In the genomic region with DNA sequence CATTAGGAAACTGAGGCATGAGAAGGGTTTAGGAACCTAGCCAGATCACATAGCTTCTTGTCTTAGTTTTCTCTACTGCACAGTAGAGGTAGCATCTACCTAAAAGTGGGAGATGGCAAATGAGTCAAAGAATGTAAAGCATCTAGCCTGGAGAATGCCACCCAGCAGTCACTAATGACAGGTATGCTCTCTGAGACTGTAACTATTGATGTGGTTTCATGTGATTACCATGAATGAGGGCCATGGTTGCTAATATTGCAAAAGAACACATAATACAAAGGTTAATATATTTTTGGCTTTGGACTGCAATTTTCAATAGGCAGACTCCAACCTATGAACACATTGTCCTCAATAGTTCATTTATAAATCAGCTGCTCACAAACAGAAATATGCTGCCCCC, we compare ENCODE assay signal across 17 cellular contexts.
"Had no signal": no experiment of that assay in that cellular context is flagged by ENCODE, and none has a peak within 500 bp of the region (broad histone marks: within the 10 kb centered on the region; RNA-seq: fewer than 3 reads in every experiment).

No MANE protein-coding gene starts in this region.

- DNase-seq: colonic mucosa; effector CD4-positive, alpha-beta T cell; heart left ventricle; hippocampal formation; kidney glomerular epithelial cell; left lung; lower lobe of right lung; mesenchymal stem cell; naive thymus-derived CD4-positive, alpha-beta T cell; nephron progenitor cell; small intestine; stimulated activated CD4-positive, alpha-beta T cell treated with anti-CD3 and anti-CD28 coated beads, Interleukin-2, amount 100 ng/mL, for 48 hours; stimulated activated naive CD4-positive, alpha-beta T cell treated with Interleukin-2 at 50 U/mL for 16 hours had no signal

- H3K27me3 ChIP-seq: colonic mucosa, heart left ventricle, left lung, right atrium auricular region, vagina had no signal

- H3K27ac Mint-ChIP-seq: nephron progenitor cell, type B pancreatic cell had no signal

- H3K4me3 Mint-ChIP-seq: nephron progenitor cell, type B pancreatic cell had no signal

- H3K4me1 Mint-ChIP-seq: nephron progenitor cell had no signal

- H3K9me3 Mint-ChIP-seq: type B pancreatic cell had no signal

- H3K9me3 ChIP-seq: colonic mucosa, heart left ventricle, left lung, lower lobe of right lung, right atrium auricular region, vagina had no signal

- H3K36me3 Mint-ChIP-seq: type B pancreatic cell had no signal

- H3K27ac ChIP-seq: colonic mucosa, heart left ventricle, left lung, lower lobe of right lung, right atrium auricular region, vagina had no signal

- H3K4me1 ChIP-seq: colonic mucosa, heart left ventricle, left lung, lower lobe of right lung, right atrium auricular region, vagina had no signal

- H3K4me3 ChIP-seq: colonic mucosa, heart left ventricle, left lung, lower lobe of right lung, right atrium auricular region, vagina had no signal

- H3K36me3 ChIP-seq: colonic mucosa, heart left ventricle, left lung, lower lobe of right lung, right atrium auricular region, vagina had no signal

- ATAC-seq: esophagus mucosa; heart left ventricle; left lung; lower lobe of right lung; naive thymus-derived CD4-positive, alpha-beta T cell had no signal
